In the genomic region with DNA sequence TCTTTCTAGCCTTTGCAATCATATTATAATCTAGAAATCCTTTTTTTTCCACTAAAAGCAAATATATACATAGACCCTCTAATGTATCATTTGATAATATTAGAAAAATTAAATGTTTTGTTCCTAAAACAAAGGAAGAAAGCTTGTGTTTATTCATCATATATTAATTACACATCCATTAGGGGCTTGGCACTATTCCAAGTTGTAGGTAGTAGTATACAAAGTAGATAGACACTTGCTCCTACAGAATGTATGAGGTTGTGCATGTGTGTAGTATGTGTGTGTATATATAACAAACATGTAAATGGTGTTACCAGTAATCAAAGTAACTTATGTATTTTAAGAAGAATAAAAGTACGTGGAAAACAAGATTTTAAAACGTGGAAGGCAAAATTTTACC, we compare ENCODE assay signal across 17 cellular contexts. TPM values are rescaled to one million over a fixed set of nuclear protein-coding genes. Genes with fewer than 3 reads are reported as not detected.
DNase-seq lines count a peak whose midpoint lies in the region; TF ChIP-seq lines count a peak whose summit lies in the region.
"Had no signal": no experiment of that assay in that cellular context is flagged by ENCODE, and none has a peak within 500 bp of the region (broad histone marks: within the 10 kb centered on the region; RNA-seq: fewer than 3 reads in every experiment).

No MANE protein-coding gene starts in this region.

- no peaks in the 10 kb centered on the region for H3K9me3 Mint-ChIP-seq in endothelial cell (ENCODE audit: unreplicated experiment)
- H3K9me3 Mint-ChIP-seq: CD4-positive, alpha-beta memory T cell had no signal

- H3K9ac ChIP-seq in adipocyte (ENCODE audit: low read length), result no peak overlapping the region
- H3K9ac ChIP-seq: BLaER1, GM23248 had no signal

- H3K4me1 ChIP-seq in adipocyte (ENCODE audit: control insufficient read depth, insufficient read depth, low read length), result peaks cover 13% of the 10 kb centered on the region
- H3K4me1 ChIP-seq: BLaER1, HAP-1 had no signal

- peaks cover 8% of the 10 kb centered on the region for H3K36me3 Mint-ChIP-seq in endothelial cell (ENCODE audit: low read depth, unreplicated experiment)

- peaks cover 61% of the 10 kb centered on the region for H3K36me3 ChIP-seq in adipocyte (ENCODE audit: control insufficient read depth, insufficient read depth, low read length, severe bottlenecking)

- no peaks in the 10 kb centered on the region for H3K27me3 Mint-ChIP-seq in endothelial cell (ENCODE audit: unreplicated experiment)
- H3K27me3 Mint-ChIP-seq: CD4-positive, alpha-beta memory T cell had no signal

- no peaks in the 10 kb centered on the region for H3K4me1 Mint-ChIP-seq in endothelial cell (ENCODE audit: unreplicated experiment)
- H3K4me1 Mint-ChIP-seq: CD4-positive, alpha-beta memory T cell had no signal

- no peak overlapping the region for H3K27ac Mint-ChIP-seq in endothelial cell (ENCODE audit: unreplicated experiment)

- no peak for TF ChIP-seq EP300 in Ishikawa (IDR thresholded peaks at IDR 0.05; ENCODE audit: borderline replicate concordance)

- TF ChIP-seq RAD21 in Ishikawa (IDR thresholded peaks at IDR 0.05; ENCODE audit: low read depth), result no peak

- no peak for TF ChIP-seq CTCF in endothelial cell (IDR thresholded peaks at IDR 0.05; ENCODE audit: unreplicated experiment)

- no peak overlapping the region for H3K4me3 Mint-ChIP-seq in endothelial cell (ENCODE audit: unreplicated experiment)
- H3K4me3 Mint-ChIP-seq: CD14-positive monocyte; CD4-positive, alpha-beta memory T cell had no signal

- peak; percentile 2 for DNase-seq in DMS 273 (lab: John Stamatoyannopoulos, UW; ENCODE audit: unreplicated experiment)
- no peak for DNase-seq in DMS 273 treated with DMSO at 0.1 percent for 48 hours (lab: John Stamatoyannopoulos, UW)
- peak; percentile 9 for DNase-seq in NCI-H748 (lab: John Stamatoyannopoulos, UW; ENCODE audit: unreplicated experiment)
- no peak for DNase-seq in NCI-H748 treated with DMSO at 0.1 percent for 48 hours (lab: John Stamatoyannopoulos, UW)
- DNase-seq in adipocyte (ENCODE audit: low read depth), result peak; percentile 4
- DNase-seq in activated CD8-positive, alpha-beta memory T cell treated with anti-CD3 and anti-CD28 coated beads, Interleukin-2, amount 50 U/mL, for 4 hours, result no peak
- DNase-seq in endothelial cell (ENCODE audit: low spot score), result no peak
- DNase-seq: CD4-positive, alpha-beta memory T cell; DMS53; DND-41; EL; GM23248; IMR-90 had no signal

- H3K4me3 ChIP-seq in adipocyte (ENCODE audit: low read length), result no peak overlapping the region
- H3K4me3 ChIP-seq: BLaER1, GM23248, HAP-1 had no signal

- H3K27me3 ChIP-seq in adipocyte (replicated peaks; ENCODE audit: control insufficient read depth, insufficient read depth, low read length), result no peaks in the 10 kb centered on the region
- H3K27me3 ChIP-seq: BLaER1 had no signal

- no peaks in the 10 kb centered on the region for H3K9me3 ChIP-seq in adipocyte (ENCODE audit: control insufficient read depth, low read length)
- H3K9me3 ChIP-seq: BLaER1, HAP-1 had no signal

TF ChIP-seq in Ishikawa, 13 proteins besides CTCF, POLR2A, EP300 and RAD21:
- TF ChIP-seq NFIC (IDR thresholded peaks at IDR 0.05), result peak; percentile 61
- no peak for TF ChIP-seq EGR1 (IDR thresholded peaks at IDR 0.05)
- TF ChIP-seq CEBPB (IDR thresholded peaks at IDR 0.05), result no peak

RNA-seq across cellular contexts. Expression of gene KCNMB4, which starts 15.0 kb away (rescaled TPM):
- 17.4 TPM for total RNA-seq in endothelial cell (ENCODE audit: unreplicated experiment)

Comparison
In these comparisons a context has a peak if more than half of its experiments do, and no peak if none do; other contexts are left out.
1. DNase-seq: peak in DMS 273 (single experiment), NCI-H748 (single experiment) and adipocyte (single experiment); none in DMS 273 treated with DMSO at 0.1 percent for 48 hours (single experiment), NCI-H748 treated with DMSO at 0.1 percent for 48 hours (single experiment), activated CD8-positive, alpha-beta memory T cell treated with anti-CD3 and anti-CD28 coated beads, Interleukin-2, amount 50 U/mL, for 4 hours (single experiment) and endothelial cell (single experiment).